ENCODE assay signal across 20 cellular contexts in genomic region chr4:41569957-41570356, GRCh38. TPM values are rescaled to one million over a fixed set of nuclear protein-coding genes. Genes with fewer than 3 reads are reported as not detected.
DNase-seq lines count a peak whose midpoint lies in the region; ATAC-seq and TF ChIP-seq lines count a peak whose summit lies in the region.
"Had no signal": no experiment of that assay in that cellular context is flagged by ENCODE, and none has a peak within 500 bp of the region (broad histone marks: within the 10 kb centered on the region; RNA-seq: fewer than 3 reads in every experiment).

No MANE protein-coding gene starts in this region.

- peak overlapping the region; percentile 75 to 87 (median 82) for H3K27ac ChIP-seq in gastrocnemius medialis
- H3K27ac ChIP-seq in CD8-positive, alpha-beta T cell (ENCODE audit: low read depth, low read length): no peak overlapping the region
- H3K27ac ChIP-seq: GM23248, neutrophil, SJSA1 had no signal

- H3K27ac Mint-ChIP-seq in HFFc6: no peak overlapping the region
- H3K27ac Mint-ChIP-seq in CD8-positive, alpha-beta T cell: no peak overlapping the region
- H3K27ac Mint-ChIP-seq: activated T-helper 17 cell treated with anti-CD3 and anti-CD28 coated beads, Interleukin-2, amount 50 U/mL, for 72 hours; B cell had no signal

- H3K27me3 ChIP-seq in gastrocnemius medialis: no peaks in the 10 kb centered on the region
- H3K27me3 ChIP-seq in CD8-positive, alpha-beta T cell (ENCODE audit: insufficient read depth, low read length): no peaks in the 10 kb centered on the region
- H3K27me3 ChIP-seq: SJSA1 had no signal

- no peaks in the 10 kb centered on the region for H3K36me3 ChIP-seq in gastrocnemius medialis
- no peaks in the 10 kb centered on the region for H3K36me3 ChIP-seq in CD8-positive, alpha-beta T cell (ENCODE audit: insufficient read depth, low read length)
- H3K36me3 ChIP-seq: neutrophil, SJSA1 had no signal

- H3K27me3 Mint-ChIP-seq in HFFc6 (ENCODE audit: insufficient read depth): peaks cover 9% of the 10 kb centered on the region
- H3K27me3 Mint-ChIP-seq in CD8-positive, alpha-beta T cell (ENCODE audit: low read depth): no peaks in the 10 kb centered on the region
- H3K27me3 Mint-ChIP-seq: activated T-helper 17 cell treated with anti-CD3 and anti-CD28 coated beads, Interleukin-2, amount 50 U/mL, for 72 hours had no signal

- POLR2A ChIA-PET in CD8-positive, alpha-beta T cell (lab: Charles Lee): no interaction called here

- TF ChIP-seq CTCF in HFFc6 (IDR thresholded peaks at IDR 0.05): peak; percentile 22; the same call in 1 of the 2 replicates
- peak in 2 of 5 experiments; percentile 13 to 26 for TF ChIP-seq CTCF in gastrocnemius medialis (IDR thresholded peaks at IDR 0.05 in 4 of 5, conservative IDR thresholded peaks at IDR 0.05 in 1 of 5)
- TF ChIP-seq CTCF in CD8-positive, alpha-beta T cell (IDR thresholded peaks at IDR 0.05): no peak

- TF ChIP-seq POLR2A in gastrocnemius medialis (IDR thresholded peaks at IDR 0.05): no peak

- ATAC-seq in left lobe of liver (peak; percentile 44), gastrocnemius medialis (peak; percentile 62 to 89)
- no peak for ATAC-seq in CD8-positive, alpha-beta T cell
- ATAC-seq: activated T-helper 17 cell treated with anti-CD3 and anti-CD28 coated beads, Interleukin-2, amount 50 U/mL, for 72 hours had no signal

- intact Hi-C loops in gastrocnemius medialis (cut with DNase I; ENCODE audit: low total_unique reads): loop anchor here (2.0 to 5.0 kb wide), 2 partner anchors 209 to 653 kb away; no protein-coding TSS in a partner anchor
- intact Hi-C loops in CD8-positive, alpha-beta T cell (cut with DNase I, micrococcal nuclease): no loop called here

- no peaks in the 10 kb centered on the region for H3K9me3 ChIP-seq in gastrocnemius medialis
- H3K9me3 ChIP-seq in CD8-positive, alpha-beta T cell (ENCODE audit: low read length): no peaks in the 10 kb centered on the region
- H3K9me3 ChIP-seq: neutrophil, SJSA1 had no signal

- peaks cover 13% of the 10 kb centered on the region; the same call in 1 of the 2 replicates for H3K4me1 Mint-ChIP-seq in HFFc6 (ENCODE audit: low read depth)
- no peaks in the 10 kb centered on the region for H3K4me1 Mint-ChIP-seq in CD8-positive, alpha-beta T cell (ENCODE audit: low read depth)
- H3K4me1 Mint-ChIP-seq: activated T-helper 17 cell treated with anti-CD3 and anti-CD28 coated beads, Interleukin-2, amount 50 U/mL, for 72 hours; B cell had no signal

- in situ Hi-C loops in gastrocnemius medialis (cut with MboI; ENCODE audit: low sequenced_read_pairs in 4 of 4): no loop called here

- DNase-seq in HFFc6 (peak; percentile 4), cerebellum (ENCODE audit: low spot score) (peak; percentile 53), left lobe of liver (ENCODE audit: low spot score) (no peak), gastrocnemius medialis (peak; percentile 43 to 75), EL (no peak), SHP77 treated with DMSO at 0.1 percent for 48 hours (lab: John Stamatoyannopoulos, UW) (no peak), NK-92 (lab: John Stamatoyannopoulos, UW; ENCODE audit: unreplicated experiment) (no peak)
- DNase-seq in CD8-positive, alpha-beta T cell: no peak
- DNase-seq: DMS153; GM23248; IMR-90; NCI-H1930; NCI-H510A; stimulated activated CD4-positive, alpha-beta T cell treated with anti-CD3 and anti-CD28 coated beads, Interleukin-2, amount 100 ng/mL, for 48 hours; T-helper 2 cell had no signal

- H3K36me3 Mint-ChIP-seq in HFFc6 (ENCODE audit: low read depth): no peaks in the 10 kb centered on the region
- H3K36me3 Mint-ChIP-seq in CD8-positive, alpha-beta T cell: no peaks in the 10 kb centered on the region

- no peaks in the 10 kb centered on the region for H3K9me3 Mint-ChIP-seq in HFFc6
- H3K9me3 Mint-ChIP-seq in CD8-positive, alpha-beta T cell: no peaks in the 10 kb centered on the region
- H3K9me3 Mint-ChIP-seq: activated T-helper 17 cell treated with anti-CD3 and anti-CD28 coated beads, Interleukin-2, amount 50 U/mL, for 72 hours had no signal

- CTCF ChIA-PET in CD8-positive, alpha-beta T cell (lab: Charles Lee): no interaction called here

- no peak overlapping the region for H3K4me3 Mint-ChIP-seq in HFFc6
- no peak overlapping the region for H3K4me3 Mint-ChIP-seq in CD8-positive, alpha-beta T cell
- H3K4me3 Mint-ChIP-seq: activated T-helper 17 cell treated with anti-CD3 and anti-CD28 coated beads, Interleukin-2, amount 50 U/mL, for 72 hours; B cell had no signal

- no peak overlapping the region for H3K4me3 ChIP-seq in gastrocnemius medialis
- H3K4me3 ChIP-seq in CD8-positive, alpha-beta T cell (ENCODE audit: low read depth, low read length): no peak overlapping the region
- H3K4me3 ChIP-seq: GM23248, SJSA1 had no signal

- peaks cover 78 to 80% of the 10 kb centered on the region in 2 donors for H3K4me1 ChIP-seq in gastrocnemius medialis
- H3K4me1 ChIP-seq in CD8-positive, alpha-beta T cell (ENCODE audit: insufficient read depth, low read length): no peaks in the 10 kb centered on the region

RNA-seq across cellular contexts. Expression of gene LIMCH1, which starts 32.0 kb away (rescaled TPM):
- total RNA-seq in HFFc6 (2021; fragmentation: NEBNext Ultra II Directional; extraction: Animal tissue kit (Norgen Biotek cat#: 25700)): 100 to 1,000 TPM in 4 of 6 experiments, 10 to 100 TPM in 2; 14.4 to 236 (median 205) TPM
- 50.8 TPM for total RNA-seq in cerebellum
- 9.8 TPM for total RNA-seq in left lobe of liver
- 10 to 100 TPM; 36.2 to 71.4 (median 52.1) TPM for total RNA-seq in gastrocnemius medialis
- total RNA-seq in CD8-positive, alpha-beta T cell: not detected
- total RNA-seq: activated T-helper 17 cell treated with anti-CD3 and anti-CD28 coated beads, Interleukin-2, amount 50 U/mL, for 72 hours; B cell; OCI-LY7 had no signal

Comparison
In these comparisons a context has a peak if more than half of its experiments do, and no peak if none do; other contexts are left out.
1. DNase-seq: peak in HFFc6 (single experiment), cerebellum (single experiment) and gastrocnemius medialis (2 of 2); none in left lobe of liver (single experiment), EL (single experiment), CD8-positive, alpha-beta T cell (0 of 7), SHP77 treated with DMSO at 0.1 percent for 48 hours (single experiment) and NK-92 (single experiment).
2. RNA of gene LIMCH1, which starts 32.0 kb away (total RNA-seq): 14.4 to 236 TPM in HFFc6, 36.2 to 71.4 TPM in gastrocnemius medialis, 50.8 TPM in cerebellum (single experiment) and 9.8 TPM in left lobe of liver (single experiment); not detected in CD8-positive, alpha-beta T cell; every median in the first group is over 10 times any median in the second.